In the genomic region with DNA sequence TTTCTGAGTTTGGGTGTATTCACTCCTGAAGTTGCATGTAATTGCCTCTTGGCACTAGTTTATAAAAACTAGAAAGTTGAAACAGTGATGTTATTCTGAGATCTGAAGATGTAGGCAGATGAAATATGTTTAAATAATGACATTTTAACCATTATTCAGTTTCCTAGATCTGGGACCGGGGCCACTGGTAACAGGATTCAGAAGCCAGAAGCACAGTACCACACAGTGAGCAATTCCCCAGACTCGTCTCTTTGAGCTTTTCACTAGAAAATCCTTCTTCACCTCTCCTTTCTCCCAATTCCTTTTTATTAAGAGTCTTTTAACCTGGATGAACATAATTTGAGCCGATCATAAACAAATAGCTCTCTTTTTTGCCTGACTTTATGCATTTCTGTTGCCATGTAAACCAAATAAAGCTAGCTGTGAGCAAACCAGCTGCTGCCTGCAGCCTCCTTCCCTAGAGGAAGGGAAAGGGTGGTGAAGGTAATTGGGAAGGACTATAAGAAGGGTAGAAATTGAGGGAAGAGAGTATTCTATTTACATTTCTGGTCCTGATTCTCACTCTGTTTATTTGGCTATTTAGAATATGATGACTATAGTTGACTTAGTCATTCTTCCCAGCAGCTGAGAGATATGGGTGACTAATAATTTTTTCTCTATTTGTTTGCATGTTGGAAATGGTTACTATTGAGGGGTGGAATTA, we compare ENCODE assay signal across 13 cellular contexts.
A peak's percentile ranks its signal among the peaks of the same experiment; 100 is the strongest.
DNase-seq lines count a peak whose midpoint lies in the region; ATAC-seq lines count a peak whose summit lies in the region.
"Had no signal": no experiment of that assay in that cellular context is flagged by ENCODE, and none has a peak within 500 bp of the region (broad histone marks: within the 10 kb centered on the region; RNA-seq: fewer than 3 reads in every experiment).

No MANE protein-coding gene starts in this region.

- no peaks in the 10 kb centered on the region for H3K27me3 Mint-ChIP-seq in naive thymus-derived CD8-positive, alpha-beta T cell
- H3K27me3 Mint-ChIP-seq: CD4-positive, alpha-beta T cell had no signal

- peaks cover 0 to 14% (median 3%) of the 10 kb centered on the region in 3 donors for H3K36me3 Mint-ChIP-seq in naive thymus-derived CD8-positive, alpha-beta T cell

- H3K9ac ChIP-seq in endocrine pancreas (ENCODE audit: control insufficient read depth, insufficient read depth, low read length), result no peak overlapping the region
- H3K9ac ChIP-seq: KMS-11 had no signal

- DNase-seq in DMS53 (lab: John Stamatoyannopoulos, UW) (peak; percentile 84), NCI-H226 (peak; percentile 59), non-pigmented ciliary epithelial cell (ENCODE audit: low read depth) (peak; percentile 18), cortex of kidney (lab: John Stamatoyannopoulos, UW) (no peak), GF-D8 (lab: John Stamatoyannopoulos, UW) (no peak)
- DNase-seq in naive thymus-derived CD8-positive, alpha-beta T cell, result no peak
- DNase-seq: CD4-positive, alpha-beta T cell; NCI-H2107; RPMI8226 had no signal

- H3K4me3 Mint-ChIP-seq in naive thymus-derived CD8-positive, alpha-beta T cell, result no peak overlapping the region
- H3K4me3 Mint-ChIP-seq: CD4-positive, alpha-beta T cell; nephron had no signal

- peak overlapping the region in 1 of 10 donors; percentile 72 for H3K27ac Mint-ChIP-seq in naive thymus-derived CD8-positive, alpha-beta T cell
- H3K27ac Mint-ChIP-seq: CD4-positive, alpha-beta T cell; nephron had no signal

- no peaks in the 10 kb centered on the region for H3K9me3 Mint-ChIP-seq in naive thymus-derived CD8-positive, alpha-beta T cell
- H3K9me3 Mint-ChIP-seq: CD4-positive, alpha-beta T cell; nephron had no signal

- no peaks in the 10 kb centered on the region for H3K27me3 ChIP-seq in endocrine pancreas (ENCODE audit: control insufficient read depth, insufficient read depth, low read length)

- no peak for ATAC-seq in naive thymus-derived CD8-positive, alpha-beta T cell
- no peak for ATAC-seq in HG03457 (IDR thresholded peaks at IDR 0.05; ENCODE audit: unreplicated experiment)

- POLR2A ChIA-PET in naive thymus-derived CD8-positive, alpha-beta T cell (lab: Charles Lee), result no interaction called here

- H3K9me3 ChIP-seq in endocrine pancreas (ENCODE audit: control insufficient read depth, low read length), result no peaks in the 10 kb centered on the region

- no peaks in the 10 kb centered on the region for H3K4me1 Mint-ChIP-seq in naive thymus-derived CD8-positive, alpha-beta T cell

- H3K36me3 ChIP-seq in endocrine pancreas (ENCODE audit: control insufficient read depth, insufficient read depth, low read length), result no peaks in the 10 kb centered on the region

- H3K4me1 ChIP-seq in endocrine pancreas (ENCODE audit: control insufficient read depth, insufficient read depth, low read length), result peaks cover 5% of the 10 kb centered on the region

- H3K4me3 ChIP-seq in endocrine pancreas (ENCODE audit: control insufficient read depth, insufficient read depth, low read length), result peak overlapping the region; percentile 7

Comparison
In these comparisons a context has a peak if more than half of its experiments do, and no peak if none do; other contexts are left out.
1. DNase-seq: peak in DMS53 (single experiment), NCI-H226 (single experiment) and non-pigmented ciliary epithelial cell (single experiment); none in naive thymus-derived CD8-positive, alpha-beta T cell (0 of 10), cortex of kidney (single experiment) and GF-D8 (single experiment).